ENCODE assay signal across 23 cellular contexts in genomic region chr20:25325073-25325472, GRCh38.
DNase-seq lines count a peak whose midpoint lies in the region; TF ChIP-seq lines count a peak whose summit lies in the region.
"Had no signal": no experiment of that assay in that cellular context is flagged by ENCODE, and none has a peak within 500 bp of the region (broad histone marks: within the 10 kb centered on the region; RNA-seq: fewer than 3 reads in every experiment).

No MANE protein-coding gene starts in this region.

- TF ChIP-seq CTCF in left ventricle myocardium inferior (IDR thresholded peaks at IDR 0.05; ENCODE audit: borderline replicate concordance) (no peak), right atrium auricular region (IDR thresholded peaks at IDR 0.05) (no peak), adrenal gland (IDR thresholded peaks at IDR 0.05) (no peak)

- no peaks in the 10 kb centered on the region for H3F3A ChIP-seq in GM23248 (ENCODE audit: insufficient read depth)

- peaks cover 20% of the 10 kb centered on the region; the same call in 1 of the 2 replicates for H3K79me2 ChIP-seq in GM23248 (ENCODE audit: insufficient read depth)

- no peak overlapping the region for H3K4me2 ChIP-seq in GM23248 (ENCODE audit: unreplicated experiment)

- intact Hi-C loops in left ventricle myocardium inferior (cut with micrococcal nuclease): no loop called here
- intact Hi-C loops in adrenal gland (cut with DNase I): no loop called here

- H4K20me1 ChIP-seq in GM23248 (ENCODE audit: insufficient read depth): no peaks in the 10 kb centered on the region

- H3K36me3 ChIP-seq in left ventricle myocardium inferior (peaks cover 17% of the 10 kb centered on the region), right atrium auricular region (peaks cover 9% of the 10 kb centered on the region), mucosa of rectum (ENCODE audit: control insufficient read depth in 2 of 2, insufficient read depth in 2 of 2, low read length in 2 of 2) (peaks cover 3 to 10% of the 10 kb centered on the region in 2 donors), adrenal gland (replicated peaks in 1 of 2) (peaks cover 0 to 9% of the 10 kb centered on the region in 2 donors), GM23248 (ENCODE audit: low read depth) (no peaks in the 10 kb centered on the region; the same call in 1 of the 2 replicates)
- H3K36me3 ChIP-seq: breast epithelium had no signal

- DNase-seq in left ventricle myocardium inferior (no peak), right atrium auricular region (ENCODE audit: low spot score) (no peak), iPS-NIHi7 (ENCODE audit: extremely low spot score) (peak; percentile 4), adrenal gland (no peak), NCI-H1417 treated with DMSO at 0.1 percent for 48 hours (lab: John Stamatoyannopoulos, UW) (no peak), GM23248 (no peak), NCI-H345 (lab: John Stamatoyannopoulos, UW) (no peak)
- DNase-seq: activated CD4-positive, alpha-beta T cell treated with anti-CD3 and anti-CD28 coated beads for 36 hours; activated CD8-positive, alpha-beta T cell treated with anti-CD3 and anti-CD28 coated beads, Interleukin-2, amount 10 ng/mL, durations not matched to agents 7 days and 5 days; Calu3; CD4-positive, CD25-positive, alpha-beta regulatory T cell; DND-41; immature natural killer cell; naive thymus-derived CD4-positive, alpha-beta T cell; NCI-H2029; NCI-H69; SHP77; stimulated activated CD4-positive, alpha-beta T cell treated with anti-CD3 and anti-CD28 coated beads, Interleukin-4, amount 100 ng/mL, for 4 hours had no signal

- H2AFZ ChIP-seq in GM23248: no peak overlapping the region

- in situ Hi-C loops in GM23248 (cut with MboI): no loop called here

- no peaks in the 10 kb centered on the region for H3K9me2 ChIP-seq in GM23248 (ENCODE audit: insufficient read depth)

- H3K9me3 ChIP-seq in left ventricle myocardium inferior (replicated peaks): no peaks in the 10 kb centered on the region
- no peaks in the 10 kb centered on the region for H3K9me3 ChIP-seq in right atrium auricular region
- no peaks in the 10 kb centered on the region for H3K9me3 ChIP-seq in mucosa of rectum (ENCODE audit: control insufficient read depth in 2 of 2, low read length in 2 of 2)
- H3K9me3 ChIP-seq in adrenal gland (replicated peaks in 1 of 3): no peaks in the 10 kb centered on the region
- H3K9me3 ChIP-seq in GM23248 (ENCODE audit: low read depth): no peaks in the 10 kb centered on the region
- H3K9me3 ChIP-seq: breast epithelium, Peyer's patch, psoas muscle, suprapubic skin had no signal

- peaks cover 24% of the 10 kb centered on the region for H3K4me1 ChIP-seq in left ventricle myocardium inferior
- H3K4me1 ChIP-seq in right atrium auricular region: peaks cover 0 to 8% of the 10 kb centered on the region in 2 donors
- H3K4me1 ChIP-seq in mucosa of rectum (ENCODE audit: control insufficient read depth in 2 of 2, insufficient read depth in 2 of 2, low read length in 2 of 2): peaks cover 16 to 18% of the 10 kb centered on the region in 2 donors
- no peaks in the 10 kb centered on the region for H3K4me1 ChIP-seq in adrenal gland (replicated peaks in 1 of 2)
- peaks cover 14% of the 10 kb centered on the region for H3K4me1 ChIP-seq in GM23248 (ENCODE audit: insufficient read depth)
- H3K4me1 ChIP-seq: breast epithelium had no signal

- H3K9ac ChIP-seq in mucosa of rectum (ENCODE audit: low read depth in 1 of 2, low read length in 2 of 2) (no peak overlapping the region), GM23248 (no peak overlapping the region)

- no peak for TF ChIP-seq POLR2A in adrenal gland (IDR thresholded peaks at IDR 0.05)

- H3K27me3 ChIP-seq in left ventricle myocardium inferior (ENCODE audit: low read depth) (no peaks in the 10 kb centered on the region), right atrium auricular region (no peaks in the 10 kb centered on the region), mucosa of rectum (ENCODE audit: control insufficient read depth in 2 of 2, insufficient read depth in 2 of 2, low read length in 2 of 2) (no peaks in the 10 kb centered on the region), adrenal gland (no peaks in the 10 kb centered on the region), GM23248 (replicated peaks; ENCODE audit: insufficient read depth) (no peaks in the 10 kb centered on the region)
- H3K27me3 ChIP-seq: breast epithelium, Peyer's patch, suprapubic skin had no signal

- WGBS in adrenal gland, 4 donors: 42 to 63% (median 49%) methylated on average over 3 of the region's 3 CpGs
- WGBS in GM23248 (ENCODE audit: low coverage in 1 of 2, low lambda C conversion rate in 2 of 2, missing lambda C conversion rate in 2 of 2), 2 experiments: 45 to 60% methylated on average over 2 to 3 of the region's 3 CpGs

- peak overlapping the region; percentile 2 for H3K27ac ChIP-seq in left ventricle myocardium inferior (replicated peaks)
- no peak overlapping the region for H3K27ac ChIP-seq in right atrium auricular region
- peak overlapping the region; percentile 49 to 56 for H3K27ac ChIP-seq in mucosa of rectum (ENCODE audit: low read depth in 2 of 2, low read length in 2 of 2)
- peak overlapping the region in 2 of 5 donors; percentile 57 to 69 for H3K27ac ChIP-seq in adrenal gland
- no peak overlapping the region for H3K27ac ChIP-seq in GM23248
- H3K27ac ChIP-seq: breast epithelium, psoas muscle, suprapubic skin had no signal

- no peak overlapping the region for H3K4me3 ChIP-seq in left ventricle myocardium inferior
- H3K4me3 ChIP-seq in right atrium auricular region: no peak overlapping the region
- no peak overlapping the region for H3K4me3 ChIP-seq in mucosa of rectum (ENCODE audit: low read length in 2 of 2)
- no peak overlapping the region for H3K4me3 ChIP-seq in adrenal gland
- no peak overlapping the region for H3K4me3 ChIP-seq in GM23248
- H3K4me3 ChIP-seq: breast epithelium, Peyer's patch, psoas muscle, suprapubic skin had no signal

Comparison
In these comparisons a context has a peak if more than half of its experiments do, and no peak if none do; other contexts are left out.
1. H3K27ac ChIP-seq: peak in left ventricle myocardium inferior (single experiment) and mucosa of rectum (2 of 2); none in right atrium auricular region (0 of 2) and GM23248 (single experiment).